ENCODE assay signal across 19 cellular contexts in the genomic region with DNA sequence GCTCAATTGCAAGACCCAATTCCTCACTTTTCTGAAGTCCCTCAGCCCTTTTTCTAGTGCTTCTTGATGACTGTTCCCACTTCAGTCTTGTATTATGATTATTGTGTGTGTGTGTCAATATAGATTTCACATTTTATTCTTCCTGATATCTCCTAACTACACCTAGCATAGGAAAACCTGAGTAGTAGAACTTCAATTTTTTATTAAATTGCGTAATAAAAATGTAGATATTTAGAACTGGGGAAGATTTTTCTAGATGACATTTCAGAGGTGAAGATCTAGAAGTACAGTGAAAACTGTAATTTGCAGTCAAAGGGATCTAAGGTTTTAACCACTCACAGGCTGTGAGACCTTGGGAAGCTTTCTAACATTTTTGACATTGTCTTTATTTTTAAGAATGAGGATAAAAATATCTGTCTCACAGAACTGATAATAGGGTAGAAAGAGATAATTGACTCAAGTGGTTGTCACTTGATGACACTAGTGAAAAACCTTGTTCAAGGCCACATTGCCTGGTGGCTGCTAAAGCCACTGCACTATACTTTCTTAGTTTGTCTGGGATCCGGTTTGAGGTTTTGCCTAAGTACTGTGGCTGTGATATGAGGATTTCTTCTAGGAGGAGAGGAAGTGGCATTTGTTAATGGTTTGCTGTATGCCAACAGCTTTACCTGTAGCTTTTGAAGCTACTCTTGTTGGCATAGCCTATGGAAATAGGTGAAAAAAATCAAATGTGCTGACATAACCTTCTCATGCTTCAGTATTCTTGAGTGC. TPM values are rescaled to one million over a fixed set of nuclear protein-coding genes. Genes with fewer than 3 reads are reported as not detected.
DNase-seq lines count a peak whose midpoint lies in the region; TF ChIP-seq lines count a peak whose summit lies in the region.
"Had no signal": no experiment of that assay in that cellular context is flagged by ENCODE, and none has a peak within 500 bp of the region (broad histone marks: within the 10 kb centered on the region; RNA-seq: fewer than 3 reads in every experiment).

No MANE protein-coding gene starts in this region.

- no peaks in the 10 kb centered on the region for H3K4me1 ChIP-seq in endodermal cell (ENCODE audit: control insufficient read depth, insufficient read depth, low read length)

- DNase-seq in NOMO-1 (lab: John Stamatoyannopoulos, UW; ENCODE audit: unreplicated experiment in 2 of 2) (peak; percentile 20 to 41), NOMO-1 treated with dmso at 0.1 percent for 144 hours (lab: John Stamatoyannopoulos, UW; ENCODE audit: unreplicated experiment) (no peak), OCI-M1 (lab: John Stamatoyannopoulos, UW) (peak; percentile 27), endodermal cell (no peak), NCI-H1930 (lab: John Stamatoyannopoulos, UW) (no peak), NCI-H2171 treated with DMSO at 0.1 percent for 48 hours (lab: John Stamatoyannopoulos, UW) (no peak), ACHN (no peak)
- DNase-seq in Jurkat, Clone E6-1 (ENCODE audit: low read depth, low spot score), result peak; percentile 85
- DNase-seq: activated naive CD4-positive, alpha-beta T cell treated with anti-CD3 and anti-CD28 coated beads, Interleukin-2, amount 50 U/mL, for 16 hours; activated T-cell treated with anti-CD3 and anti-CD28 coated beads for 4 hours; left colon; natural killer cell; NCI-H2029 treated with DMSO at 0.1 percent for 48 hours; NCI-H524; pancreas; sigmoid colon; stimulated activated naive CD4-positive, alpha-beta T cell treated with Interleukin-2 at 50 U/mL for 16 hours had no signal

- H3K4me3 ChIP-seq in Jurkat, Clone E6-1 (ENCODE audit: low read length), result no peak overlapping the region
- H3K4me3 ChIP-seq in endodermal cell (ENCODE audit: low read length), result no peak overlapping the region
- H3K4me3 ChIP-seq: pancreas, sigmoid colon had no signal

- no peak overlapping the region for H3K27ac Mint-ChIP-seq in endodermal cell
- H3K27ac Mint-ChIP-seq: natural killer cell, type B pancreatic cell had no signal

- no peaks in the 10 kb centered on the region for H3K27me3 ChIP-seq in endodermal cell (ENCODE audit: control insufficient read depth, insufficient read depth, low read length, poor library complexity, severe bottlenecking)
- H3K27me3 ChIP-seq: pancreas, sigmoid colon had no signal

- H3K9ac ChIP-seq in endodermal cell (ENCODE audit: extremely low read depth, low read length, poor library complexity, severe bottlenecking), result no peak overlapping the region

- H3K4me3 Mint-ChIP-seq in endodermal cell, result no peak overlapping the region
- H3K4me3 Mint-ChIP-seq: natural killer cell, type B pancreatic cell had no signal

- WGBS in endodermal cell (ENCODE audit: insufficient coverage in 1 of 2, insufficient read length in 1 of 2), 2 experiments, result 89 to 91% methylated on average over 1 to 2 of the region's 2 CpGs

- TF ChIP-seq CTCF in endodermal cell (conservative IDR thresholded peaks at IDR 0.05), result peak; percentile 24

- H3K27me3 Mint-ChIP-seq in endodermal cell (ENCODE audit: insufficient read depth), result no peaks in the 10 kb centered on the region

- no peaks in the 10 kb centered on the region for H3K36me3 Mint-ChIP-seq in endodermal cell (ENCODE audit: low read depth)
- H3K36me3 Mint-ChIP-seq: natural killer cell, type B pancreatic cell had no signal

- H3K9me3 ChIP-seq in endodermal cell (ENCODE audit: control insufficient read depth, low read length), result no peaks in the 10 kb centered on the region
- H3K9me3 ChIP-seq: pancreas, sigmoid colon had no signal

- H3K27ac ChIP-seq in endodermal cell (ENCODE audit: low read depth, low read length), result no peak overlapping the region
- H3K27ac ChIP-seq: C4-2B, pancreas, sigmoid colon had no signal

- peaks cover 3% of the 10 kb centered on the region for H3K9me3 Mint-ChIP-seq in endodermal cell
- H3K9me3 Mint-ChIP-seq: natural killer cell had no signal

- no peaks in the 10 kb centered on the region for H3K36me3 ChIP-seq in endodermal cell (ENCODE audit: control insufficient read depth, insufficient read depth, low read length)
- H3K36me3 ChIP-seq: pancreas, sigmoid colon had no signal

- H3K4me1 Mint-ChIP-seq in endodermal cell, result no peaks in the 10 kb centered on the region

- in situ Hi-C loops in ACHN (cut with HindIII; ENCODE audit: low pct_ligation_motif_present, low pct_unique_long_range_greater_than_20kb, low sequenced_read_pairs), result no loop called here

RNA-seq across cellular contexts. Expression of a gene that starts 32.2 kb away (rescaled TPM):
- polyA plus RNA-seq in Jurkat, Clone E6-1 (2012; ENCODE audit: insufficient read depth, insufficient read length), result 1.6 TPM
- 10 to 100 TPM; 33.6 to 43.1 TPM for total RNA-seq in endodermal cell
- polyA plus RNA-seq in endodermal cell (2013, experiment 1 of 2), result 34.9 TPM
- 36.3 TPM for polyA plus RNA-seq in endodermal cell (2013, experiment 2 of 2)

Comparison
In these comparisons a context has a peak if more than half of its experiments do, and no peak if none do; other contexts are left out.
1. DNase-seq: peak in NOMO-1 (2 of 2), Jurkat, Clone E6-1 (single experiment) and OCI-M1 (single experiment); none in NOMO-1 treated with dmso at 0.1 percent for 144 hours (single experiment), endodermal cell (single experiment), NCI-H1930 (0 of 2), NCI-H2171 treated with DMSO at 0.1 percent for 48 hours (single experiment) and ACHN (single experiment).